Comparison of ENCODE assay signal across 32 cellular contexts in genomic region chr2:16084274-16084673, GRCh38.
"Had no signal": no experiment of that assay in that cellular context is flagged by ENCODE, and none has a peak within 500 bp of the region (broad histone marks: within the 10 kb centered on the region; RNA-seq: fewer than 3 reads in every experiment).

No MANE protein-coding gene starts in this region.

- H3K27ac Mint-ChIP-seq: activated CD4-positive, alpha-beta memory T cell treated with anti-CD3 and anti-CD28 coated beads for 36 hours; activated CD4-positive, alpha-beta T cell treated with anti-CD3 and anti-CD28 coated beads for 36 hours; activated CD4-positive, alpha-beta T cell treated with anti-CD3 and anti-CD28 coated beads, Interleukin-2, amount 10 ng/mL, durations not matched to agents 24 days and 14 days; activated CD8-positive, alpha-beta memory T cell treated with anti-CD3 and anti-CD28 coated beads, Interleukin-2, amount 10 ng/mL, durations not matched to agents 7 days and 5 days; activated CD8-positive, alpha-beta T cell treated with anti-CD3 and anti-CD28 coated beads, Interleukin-2, amount 10 ng/mL, durations not matched to agents 7 days and 5 days; activated naive CD4-positive, alpha-beta T cell treated with anti-CD3 and anti-CD28 coated beads for 36 hours; activated naive CD4-positive, alpha-beta T cell treated with anti-CD3 and anti-CD28 coated beads, Interleukin-2, amount 50 U/mL, for 24 hours; activated naive CD8-positive, alpha-beta T cell treated with anti-CD3 and anti-CD28 coated beads for 36 hours; activated naive CD8-positive, alpha-beta T cell treated with anti-CD3 and anti-CD28 coated beads, Interleukin-2, amount 50 U/mL, for 24 hours; activated T-helper 1 cell treated with anti-CD3 and anti-CD28 coated beads, Interleukin-12 subunit alpha, Interleukin-12 subunit beta, Interleukin-2, Interleukin-4 antibody, amounts not matched to agents 30 ng/mL and 10 ng/mL and 1 ng/mL, durations not matched to agents 14 hours and 24 hours and 36 hours; activated T-helper 2 cell treated with anti-CD3 and anti-CD28 coated beads, Interferon-gamma antibody, Interleukin-2, Interleukin-4, amounts not matched to agents 10 μg/mL and 5 μg/mL and 100 μg/mL, durations not matched to agents 14 hours and 24 hours and 36 hours; T-helper 17 cell; T-helper 2 cell treated with Interferon-gamma antibody and Interleukin-4, amounts not matched to agents 5 μg/mL and 100 μg/mL, for 36 hours had no signal

- FAIRE-seq: colon, frontal cortex had no signal

- H3K27me3 Mint-ChIP-seq: activated CD4-positive, alpha-beta memory T cell treated with anti-CD3 and anti-CD28 coated beads for 36 hours; activated CD4-positive, alpha-beta T cell treated with anti-CD3 and anti-CD28 coated beads for 36 hours; activated CD4-positive, alpha-beta T cell treated with anti-CD3 and anti-CD28 coated beads, Interleukin-2, amount 10 ng/mL, durations not matched to agents 24 days and 14 days; activated CD8-positive, alpha-beta memory T cell treated with anti-CD3 and anti-CD28 coated beads, Interleukin-2, amount 10 ng/mL, durations not matched to agents 7 days and 5 days; activated naive CD4-positive, alpha-beta T cell treated with anti-CD3 and anti-CD28 coated beads, Interleukin-2, amount 50 U/mL, for 24 hours; activated naive CD8-positive, alpha-beta T cell treated with anti-CD3 and anti-CD28 coated beads for 36 hours; activated naive CD8-positive, alpha-beta T cell treated with anti-CD3 and anti-CD28 coated beads, Interleukin-2, amount 50 U/mL, for 24 hours had no signal

- H3K4me1 ChIP-seq: adrenal gland had no signal

- H3K4me3 ChIP-seq: adrenal gland, body of pancreas had no signal

- H3K36me3 Mint-ChIP-seq: activated CD4-positive, alpha-beta memory T cell treated with anti-CD3 and anti-CD28 coated beads for 36 hours; activated CD8-positive, alpha-beta memory T cell treated with anti-CD3 and anti-CD28 coated beads, Interleukin-2, amount 10 ng/mL, durations not matched to agents 7 days and 5 days; activated naive CD4-positive, alpha-beta T cell treated with anti-CD3 and anti-CD28 coated beads, Interleukin-2, amount 50 U/mL, for 24 hours; activated naive CD8-positive, alpha-beta T cell treated with anti-CD3 and anti-CD28 coated beads for 36 hours had no signal

- H3K4me1 Mint-ChIP-seq: activated CD4-positive, alpha-beta T cell treated with anti-CD3 and anti-CD28 coated beads, Interleukin-2, amount 10 ng/mL, durations not matched to agents 24 days and 14 days; activated CD8-positive, alpha-beta memory T cell treated with anti-CD3 and anti-CD28 coated beads, Interleukin-2, amount 10 ng/mL, durations not matched to agents 7 days and 5 days; activated naive CD4-positive, alpha-beta T cell treated with anti-CD3 and anti-CD28 coated beads, Interleukin-2, amount 50 U/mL, for 24 hours; activated naive CD8-positive, alpha-beta T cell treated with anti-CD3 and anti-CD28 coated beads, Interleukin-2, amount 50 U/mL, for 24 hours; T-helper 17 cell had no signal

- DNase-seq: activated CD4-positive, alpha-beta memory T cell treated with anti-CD3 and anti-CD28 coated beads for 36 hours; activated CD4-positive, alpha-beta T cell treated with anti-CD3 and anti-CD28 coated beads for 36 hours; activated CD4-positive, alpha-beta T cell treated with anti-CD3 and anti-CD28 coated beads, Interleukin-2, amount 10 ng/mL, durations not matched to agents 24 days and 14 days; activated CD4-positive, CD25-positive, alpha-beta regulatory T cell; activated CD4-positive, CD25-positive, alpha-beta regulatory T cell treated with anti-CD3 and anti-CD28 coated beads, Interleukin-2, amount 50 U/mL, for 72 hours; activated CD8-positive, alpha-beta memory T cell treated with anti-CD3 and anti-CD28 coated beads, Interleukin-2, amount 10 ng/mL, durations not matched to agents 7 days and 5 days; activated CD8-positive, alpha-beta memory T cell treated with anti-CD3 and anti-CD28 coated beads, Interleukin-2, amount 50 U/mL, for 4 hours; activated CD8-positive, alpha-beta T cell treated with anti-CD3 and anti-CD28 coated beads, Interleukin-2, amount 10 ng/mL, durations not matched to agents 7 days and 5 days; activated effector memory CD4-positive, alpha-beta T cell treated with anti-CD3 and anti-CD28 coated beads, Interleukin-2, amount 50 U/mL, for 16 hours; activated naive CD4-positive, alpha-beta T cell treated with anti-CD3 and anti-CD28 coated beads for 36 hours; activated naive CD8-positive, alpha-beta T cell treated with anti-CD3 and anti-CD28 coated beads for 36 hours; activated naive CD8-positive, alpha-beta T cell treated with anti-CD3 and anti-CD28 coated beads, Interleukin-2, amount 50 U/mL, for 24 hours; activated T-cell treated with anti-CD3 and anti-CD28 coated beads, Interleukin-2, amount 50 U/mL, for 1 hour; activated T-cell treated with anti-CD3 and anti-CD28 coated beads, Interleukin-2, amount 50 U/mL, for 48 hours; adrenal gland; amygdala; aorta; body of pancreas; caudate nucleus; cortex of kidney; dermis blood vessel endothelial cell; effector CD8-positive, alpha-beta T cell; foreskin fibroblast; T-helper 1 cell; T-helper 17 cell had no signal

- H3K27ac ChIP-seq: adrenal gland, body of pancreas had no signal

- ATAC-seq: activated CD4-positive, alpha-beta T cell treated with anti-CD3 and anti-CD28 coated beads for 36 hours; activated CD8-positive, alpha-beta memory T cell treated with anti-CD3 and anti-CD28 coated beads, Interleukin-2, amount 10 ng/mL, durations not matched to agents 7 days and 5 days; activated CD8-positive, alpha-beta T cell treated with anti-CD3 and anti-CD28 coated beads, Interleukin-2, amount 10 ng/mL, durations not matched to agents 7 days and 5 days; activated naive CD8-positive, alpha-beta T cell treated with anti-CD3 and anti-CD28 coated beads, Interleukin-2, amount 50 U/mL, for 24 hours; body of pancreas; esophagus mucosa; T-helper 17 cell had no signal

- H3K36me3 ChIP-seq: adrenal gland had no signal

- H3K9me3 Mint-ChIP-seq: activated CD4-positive, alpha-beta memory T cell treated with anti-CD3 and anti-CD28 coated beads for 36 hours; activated CD4-positive, alpha-beta T cell treated with anti-CD3 and anti-CD28 coated beads, Interleukin-2, amount 10 ng/mL, durations not matched to agents 24 days and 14 days; activated naive CD4-positive, alpha-beta T cell treated with anti-CD3 and anti-CD28 coated beads for 36 hours; activated naive CD4-positive, alpha-beta T cell treated with anti-CD3 and anti-CD28 coated beads, Interleukin-2, amount 50 U/mL, for 24 hours; activated naive CD8-positive, alpha-beta T cell treated with anti-CD3 and anti-CD28 coated beads for 36 hours; activated naive CD8-positive, alpha-beta T cell treated with anti-CD3 and anti-CD28 coated beads, Interleukin-2, amount 50 U/mL, for 24 hours; activated T-helper 1 cell treated with anti-CD3 and anti-CD28 coated beads, Interleukin-12 subunit alpha, Interleukin-12 subunit beta, Interleukin-2, Interleukin-4 antibody, amounts not matched to agents 30 ng/mL and 10 ng/mL and 1 ng/mL, durations not matched to agents 14 hours and 24 hours and 36 hours; activated T-helper 2 cell treated with anti-CD3 and anti-CD28 coated beads, Interferon-gamma antibody, Interleukin-2, Interleukin-4, amounts not matched to agents 10 μg/mL and 5 μg/mL and 100 μg/mL, durations not matched to agents 14 hours and 24 hours and 36 hours; T-helper 2 cell treated with Interferon-gamma antibody and Interleukin-4, amounts not matched to agents 5 μg/mL and 100 μg/mL, for 36 hours had no signal

- H3K27me3 ChIP-seq: adrenal gland, body of pancreas had no signal

- H3K9me3 ChIP-seq: adrenal gland, body of pancreas had no signal

- H3K4me3 Mint-ChIP-seq: activated CD4-positive, alpha-beta memory T cell treated with anti-CD3 and anti-CD28 coated beads for 36 hours; activated CD4-positive, alpha-beta T cell treated with anti-CD3 and anti-CD28 coated beads for 36 hours; activated CD4-positive, alpha-beta T cell treated with anti-CD3 and anti-CD28 coated beads, Interleukin-2, amount 10 ng/mL, durations not matched to agents 24 days and 14 days; activated CD8-positive, alpha-beta memory T cell treated with anti-CD3 and anti-CD28 coated beads, Interleukin-2, amount 10 ng/mL, durations not matched to agents 7 days and 5 days; activated CD8-positive, alpha-beta T cell treated with anti-CD3 and anti-CD28 coated beads, Interleukin-2, amount 10 ng/mL, durations not matched to agents 7 days and 5 days; activated naive CD4-positive, alpha-beta T cell treated with anti-CD3 and anti-CD28 coated beads for 36 hours; activated naive CD4-positive, alpha-beta T cell treated with anti-CD3 and anti-CD28 coated beads, Interleukin-2, amount 50 U/mL, for 24 hours; activated naive CD8-positive, alpha-beta T cell treated with anti-CD3 and anti-CD28 coated beads for 36 hours; activated naive CD8-positive, alpha-beta T cell treated with anti-CD3 and anti-CD28 coated beads, Interleukin-2, amount 50 U/mL, for 24 hours; activated T-helper 1 cell treated with anti-CD3 and anti-CD28 coated beads, Interleukin-12 subunit alpha, Interleukin-12 subunit beta, Interleukin-2, Interleukin-4 antibody, amounts not matched to agents 30 ng/mL and 10 ng/mL and 1 ng/mL, durations not matched to agents 14 hours and 24 hours and 36 hours; T-helper 17 cell; T-helper 2 cell treated with Interferon-gamma antibody and Interleukin-4, amounts not matched to agents 5 μg/mL and 100 μg/mL, for 36 hours had no signal
